ENCODE assay signal across 17 cellular contexts in the genomic region with DNA sequence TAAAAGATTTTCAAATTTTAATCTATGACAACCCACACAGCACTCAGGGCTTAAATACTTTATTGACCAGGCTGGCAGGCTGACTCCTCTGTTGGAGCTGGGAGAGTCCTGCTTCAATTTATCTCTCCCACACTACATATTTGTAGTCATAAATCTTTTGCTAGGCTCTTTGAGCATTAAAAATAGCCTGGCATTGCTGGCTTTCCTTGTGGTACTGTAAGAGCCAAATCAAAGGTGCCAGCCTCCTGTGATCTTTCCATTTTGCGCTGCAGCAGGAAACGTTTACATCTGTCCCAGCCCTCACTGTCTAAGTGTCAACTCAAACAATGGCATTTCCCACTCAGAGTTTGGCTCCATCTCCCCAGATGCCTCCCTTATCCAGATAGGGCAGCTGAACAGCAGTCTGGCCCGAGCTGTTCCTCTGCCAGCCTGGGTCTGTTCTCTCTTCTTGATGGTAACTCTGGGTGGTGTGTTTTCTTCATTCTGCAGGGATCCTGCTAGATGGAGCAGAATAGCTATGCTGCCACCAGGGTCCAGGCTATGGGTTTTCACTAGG.
DNase-seq lines count a peak whose midpoint lies in the region; ATAC-seq and TF ChIP-seq lines count a peak whose summit lies in the region.
"Had no signal": no experiment of that assay in that cellular context is flagged by ENCODE, and none has a peak within 500 bp of the region (broad histone marks: within the 10 kb centered on the region; RNA-seq: fewer than 3 reads in every experiment).

No MANE protein-coding gene starts in this region.

- H3K36me3 Mint-ChIP-seq in WTC11: no peaks in the 10 kb centered on the region
- H3K36me3 Mint-ChIP-seq in activated CD8-positive, alpha-beta memory T cell treated with anti-CD3 and anti-CD28 coated beads, Interleukin-2, amount 10 ng/mL, durations not matched to agents 7 days and 5 days: no peaks in the 10 kb centered on the region
- H3K36me3 Mint-ChIP-seq: CD4-positive, alpha-beta memory T cell had no signal

- no peaks in the 10 kb centered on the region for H3K27me3 ChIP-seq in right atrium auricular region
- H3K27me3 ChIP-seq: SJSA1 had no signal

- no peak overlapping the region for H3K4me3 ChIP-seq in right atrium auricular region
- H3K4me3 ChIP-seq: GM23338, K562, SJSA1 had no signal

- H3K36me3 ChIP-seq in right atrium auricular region: no peaks in the 10 kb centered on the region
- H3K36me3 ChIP-seq: SJSA1 had no signal

- H3K27me3 Mint-ChIP-seq in WTC11 (ENCODE audit: low read depth): no peaks in the 10 kb centered on the region; the same call in 1 of the 2 replicates
- H3K27me3 Mint-ChIP-seq in activated CD8-positive, alpha-beta memory T cell treated with anti-CD3 and anti-CD28 coated beads, Interleukin-2, amount 10 ng/mL, durations not matched to agents 7 days and 5 days: no peaks in the 10 kb centered on the region

- ATAC-seq in Right ventricle myocardium inferior: peak; percentile 95
- peak; percentile 28; the same call in 1 of the 2 replicates for ATAC-seq in WTC11
- peak; percentile 97 for ATAC-seq in left ventricle myocardium superior
- no peak for ATAC-seq in HG03135 (IDR thresholded peaks at IDR 0.05; ENCODE audit: unreplicated experiment)
- no peak for ATAC-seq in activated CD8-positive, alpha-beta memory T cell treated with anti-CD3 and anti-CD28 coated beads, Interleukin-2, amount 10 ng/mL, durations not matched to agents 7 days and 5 days
- ATAC-seq: GM23338, K562 had no signal

- TF ChIP-seq CTCF in right atrium auricular region (IDR thresholded peaks at IDR 0.05) (no peak), WTC11 (IDR thresholded peaks at IDR 0.05) (no peak)

- H3K27ac ChIP-seq in right atrium auricular region: peak overlapping the region in 1 of 2 donors; percentile 68
- H3K27ac ChIP-seq: RWPE1, SJSA1 had no signal

- no peak overlapping the region for H3K4me3 Mint-ChIP-seq in WTC11
- no peak overlapping the region for H3K4me3 Mint-ChIP-seq in activated CD8-positive, alpha-beta memory T cell treated with anti-CD3 and anti-CD28 coated beads, Interleukin-2, amount 10 ng/mL, durations not matched to agents 7 days and 5 days
- H3K4me3 Mint-ChIP-seq: CD4-positive, alpha-beta memory T cell; GM23338 had no signal

- H3K27ac Mint-ChIP-seq in WTC11: no peak overlapping the region
- no peak overlapping the region for H3K27ac Mint-ChIP-seq in activated CD8-positive, alpha-beta memory T cell treated with anti-CD3 and anti-CD28 coated beads, Interleukin-2, amount 10 ng/mL, durations not matched to agents 7 days and 5 days
- H3K27ac Mint-ChIP-seq: CD4-positive, alpha-beta memory T cell; GM23338 had no signal

- no peaks in the 10 kb centered on the region for H3K9me3 ChIP-seq in right atrium auricular region
- H3K9me3 ChIP-seq: SJSA1 had no signal

- peaks cover 22% of the 10 kb centered on the region for H3K4me1 Mint-ChIP-seq in WTC11
- H3K4me1 Mint-ChIP-seq in activated CD8-positive, alpha-beta memory T cell treated with anti-CD3 and anti-CD28 coated beads, Interleukin-2, amount 10 ng/mL, durations not matched to agents 7 days and 5 days: no peaks in the 10 kb centered on the region

- DNase-seq in Right ventricle myocardium inferior (ENCODE audit: missing footprints): peak; percentile 62
- no peak for DNase-seq in right atrium auricular region (ENCODE audit: low spot score)
- no peak for DNase-seq in WTC11 (ENCODE audit: low spot score)
- DNase-seq in left ventricle myocardium superior: peak; percentile 58
- DNase-seq in activated CD4-positive, CD25-positive, alpha-beta regulatory T cell (lab: John Stamatoyannopoulos, UW): no peak
- DNase-seq in activated CD8-positive, alpha-beta memory T cell treated with anti-CD3 and anti-CD28 coated beads, Interleukin-2, amount 10 ng/mL, durations not matched to agents 7 days and 5 days: no peak
- DNase-seq: CD4-positive, alpha-beta memory T cell; GF-D8; MV-4-11; NCI-H1436; NCI-H2029; NCI-H524 treated with DMSO at 0.1 percent for 48 hours had no signal

- intact Hi-C loops in Right ventricle myocardium inferior (cut with DNase I) (no loop called here), left ventricle myocardium superior (cut with micrococcal nuclease) (no loop called here)

- H3K4me1 ChIP-seq in right atrium auricular region: peaks cover 0 to 7% of the 10 kb centered on the region in 2 donors
- H3K4me1 ChIP-seq: SJSA1 had no signal

- H3K9me3 Mint-ChIP-seq in WTC11: no peaks in the 10 kb centered on the region
- no peaks in the 10 kb centered on the region for H3K9me3 Mint-ChIP-seq in activated CD8-positive, alpha-beta memory T cell treated with anti-CD3 and anti-CD28 coated beads, Interleukin-2, amount 10 ng/mL, durations not matched to agents 7 days and 5 days (ENCODE audit: low read depth)
- H3K9me3 Mint-ChIP-seq: GM23338 had no signal

- POLR2A ChIA-PET in WTC11 (lab: Charles Lee): no interaction called here

- CTCF ChIA-PET in WTC11 (lab: Charles Lee): interaction anchor here (0.9 kb wide), 1 partner anchor 13 kb away, joined by 3 read pairs; no protein-coding TSS in a partner anchor
- CTCF ChIA-PET in activated CD8-positive, alpha-beta memory T cell treated with anti-CD3 and anti-CD28 coated beads, Interleukin-2, amount 10 ng/mL, durations not matched to agents 7 days and 5 days (lab: Charles Lee): no interaction called here

TF ChIP-seq in WTC11, 78 proteins besides CTCF, POLR2A, EP300 and RAD21:
- TF ChIP-seq ZNF281 (CRISPR knock-in tag; IDR thresholded peaks at IDR 0.05) (no peak), ZNF219 (CRISPR knock-in tag; IDR thresholded peaks at IDR 0.05; ENCODE audit: borderline replicate concordance) (no peak), FOXP1 (CRISPR knock-in tag; IDR thresholded peaks at IDR 0.05; ENCODE audit: borderline replicate concordance) (no peak), SP1 (CRISPR knock-in tag; conservative IDR thresholded peaks at IDR 0.05) (no peak), E2F4 (CRISPR knock-in tag; IDR thresholded peaks at IDR 0.05; ENCODE audit: borderline replicate concordance, low read depth) (no peak), USF2 (CRISPR knock-in tag; IDR thresholded peaks at IDR 0.05) (no peak), NR3C1 (CRISPR knock-in tag; conservative IDR thresholded peaks at IDR 0.05; ENCODE audit: low read depth) (no peak), ZNF317 (CRISPR knock-in tag; IDR thresholded peaks at IDR 0.05; ENCODE audit: borderline replicate concordance, low read depth) (no peak), SMAD3 (CRISPR knock-in tag; IDR thresholded peaks at IDR 0.05; ENCODE audit: borderline replicate concordance) (no peak)
- TF ChIP-seq, protein P1, sequence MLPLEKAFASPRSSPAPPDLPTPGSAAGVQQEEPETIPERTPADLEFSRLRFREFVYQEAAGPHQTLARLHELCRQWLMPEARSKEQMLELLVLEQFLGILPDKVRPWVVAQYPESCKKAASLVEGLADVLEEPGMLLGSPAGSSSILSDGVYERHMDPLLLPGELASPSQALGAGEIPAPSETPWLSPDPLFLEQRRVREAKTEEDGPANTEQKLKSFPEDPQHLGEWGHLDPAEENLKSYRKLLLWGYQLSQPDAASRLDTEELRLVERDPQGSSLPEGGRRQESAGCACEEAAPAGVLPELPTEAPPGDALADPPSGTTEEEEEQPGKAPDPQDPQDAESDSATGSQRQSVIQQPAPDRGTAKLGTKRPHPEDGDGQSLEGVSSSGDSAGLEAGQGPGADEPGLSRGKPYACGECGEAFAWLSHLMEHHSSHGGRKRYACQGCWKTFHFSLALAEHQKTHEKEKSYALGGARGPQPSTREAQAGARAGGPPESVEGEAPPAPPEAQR (CRISPR knock-in tag; IDR thresholded peaks at IDR 0.05): no peak

Comparison
In these comparisons a context has a peak if more than half of its experiments do, and no peak if none do; other contexts are left out.
1. DNase-seq: peak in Right ventricle myocardium inferior (single experiment) and left ventricle myocardium superior (single experiment); none in right atrium auricular region (single experiment), WTC11 (single experiment), activated CD4-positive, CD25-positive, alpha-beta regulatory T cell (0 of 4) and activated CD8-positive, alpha-beta memory T cell treated with anti-CD3 and anti-CD28 coated beads, Interleukin-2, amount 10 ng/mL, durations not matched to agents 7 days and 5 days (single experiment).
2. ATAC-seq: peak in Right ventricle myocardium inferior (single experiment), WTC11 (single experiment) and left ventricle myocardium superior (single experiment); none in HG03135 (single experiment) and activated CD8-positive, alpha-beta memory T cell treated with anti-CD3 and anti-CD28 coated beads, Interleukin-2, amount 10 ng/mL, durations not matched to agents 7 days and 5 days (single experiment).